Comparison of ENCODE assay signal across 24 cellular contexts in the genomic region with DNA sequence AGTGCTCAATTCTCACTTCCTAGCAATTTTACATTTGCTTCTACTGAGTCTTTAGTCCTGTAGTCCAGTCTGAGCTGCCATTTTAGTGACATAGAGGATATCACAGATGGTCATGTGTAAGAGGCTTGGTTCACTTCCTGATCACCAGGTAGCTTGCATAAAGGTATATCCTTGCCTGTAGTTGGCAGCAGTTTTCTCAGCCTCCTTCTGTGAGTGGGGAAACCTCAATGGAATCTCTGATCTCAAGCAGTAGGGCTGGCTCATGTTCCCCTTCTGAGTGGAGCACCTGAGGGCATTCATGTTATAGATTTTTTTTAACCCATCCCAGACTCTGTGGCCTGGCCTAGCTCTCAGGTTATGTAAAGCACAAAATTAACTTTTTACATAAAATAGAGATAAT.
"Had no signal": no experiment of that assay in that cellular context is flagged by ENCODE, and none has a peak within 500 bp of the region (broad histone marks: within the 10 kb centered on the region; RNA-seq: fewer than 3 reads in every experiment).

No MANE protein-coding gene starts in this region.

- H3K9me3 ChIP-seq: lower lobe of right lung, mucosa of descending colon, ovary, right atrium auricular region, right lobe of liver, uterus had no signal

- H3K4me3 ChIP-seq: lower lobe of right lung, mucosa of descending colon, ovary, right atrium auricular region, right lobe of liver, smooth muscle cell, tibial nerve, uterus had no signal

- H3K36me3 ChIP-seq: lower lobe of right lung, ovary, right atrium auricular region, right lobe of liver, tibial nerve, uterus had no signal

- ATAC-seq: left cardiac atrium; left lobe of liver; lower lobe of right lung; mucosa of descending colon; naive thymus-derived CD4-positive, alpha-beta T cell; natural killer cell treated with Interleukin-12 subunit alpha and Interleukin-12 subunit beta and Interleukin-15 and Interleukin-18, amount 100 ng/mL, for 72 hours; right lobe of liver; stimulated activated memory B cell treated with anti-CD40 and anti-IgM and Interleukin-4, amounts not matched to agents 10 μg/mL and 1 μg/mL and 100 μg/mL, for 72 hours; stimulated activated naive CD8-positive, alpha-beta T cell treated with anti-CD3 and anti-CD28 coated beads, Interleukin-15, amount 100 ng/mL, for 72 hours had no signal

- H3K4me1 ChIP-seq: lower lobe of right lung, right atrium auricular region, right lobe of liver, tibial nerve, uterus had no signal

- H3K27me3 ChIP-seq: ovary, right atrium auricular region, right lobe of liver, tibial nerve, uterus had no signal

- DNase-seq: hypothalamus; islet precursor cell; kidney glomerular epithelial cell; left cardiac atrium; lower lobe of right lung; midbrain; mucosa of descending colon; naive thymus-derived CD4-positive, alpha-beta T cell; ovary; right lobe of liver; stimulated activated CD4-positive, alpha-beta T cell treated with anti-CD3 and anti-CD28 coated beads, Interleukin-1b, Interleukin-23, amount 100 ng/mL, for 48 hours; stimulated activated CD4-positive, alpha-beta T cell treated with anti-CD3 and anti-CD28 coated beads, Interleukin-2, amount 100 ng/mL, for 48 hours; stimulated activated CD4-positive, alpha-beta T cell treated with anti-CD3 and anti-CD28 coated beads, Interleukin-4, amount 100 ng/mL, for 4 hours; stimulated activated CD8-positive, alpha-beta memory T cell treated with anti-CD3 and anti-CD28 coated beads, Interleukin-4, amount 100 ng/mL, for 48 hours; stimulated activated naive CD4-positive, alpha-beta T cell treated with Interleukin-2 at 50 U/mL for 16 hours; stimulated activated naive CD8-positive, alpha-beta T cell treated with anti-CD3 and anti-CD28 coated beads, Interleukin-15, amount 100 ng/mL, for 72 hours; substantia nigra; uterus had no signal

- H3K27ac ChIP-seq: lower lobe of right lung, ovary, right atrium auricular region, right lobe of liver, tibial nerve, uterus had no signal
